Comparison of ENCODE assay signal across 10 cellular contexts in the genomic region with DNA sequence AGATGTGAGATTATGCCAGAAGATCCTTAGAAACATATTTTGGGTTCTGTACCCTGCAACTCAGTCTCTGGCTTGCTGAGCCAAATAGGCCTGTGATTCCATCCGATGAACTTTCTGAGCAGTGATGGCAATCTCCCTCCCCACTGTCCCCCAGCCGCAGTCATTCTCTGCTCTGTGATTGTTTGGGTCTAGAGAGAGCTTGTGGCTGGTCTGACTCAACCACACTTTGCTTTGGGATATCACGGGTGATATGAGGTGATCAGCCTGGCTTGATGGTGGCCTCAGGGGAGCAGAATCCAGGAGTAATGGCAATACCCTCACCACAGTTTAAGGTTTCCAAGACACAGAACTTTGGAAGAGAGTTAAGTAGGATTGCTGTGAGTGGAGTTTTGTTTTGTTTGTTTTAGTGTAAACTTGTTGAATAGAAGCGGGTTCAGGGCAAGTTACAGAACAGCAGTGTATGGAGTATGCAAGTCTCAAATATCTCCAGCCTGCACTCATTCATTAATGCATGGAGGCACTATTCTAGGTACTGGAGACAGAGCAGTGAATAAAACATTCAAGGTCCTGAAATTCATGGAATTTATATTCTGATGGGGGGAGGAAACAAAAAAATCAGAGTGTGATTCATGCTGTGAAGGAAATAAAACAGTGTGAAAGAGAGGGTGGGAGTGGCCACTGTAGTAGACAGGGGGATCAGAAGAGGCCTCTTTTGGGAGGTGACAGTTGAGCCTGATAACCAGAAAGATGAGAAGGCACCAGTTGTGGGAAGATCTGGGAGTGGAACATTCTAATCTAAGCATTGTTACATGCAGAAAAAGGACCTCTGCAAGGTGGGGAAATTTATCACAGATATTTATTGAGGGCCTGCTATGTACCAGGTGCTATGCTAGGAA. TPM values are rescaled to one million over a fixed set of nuclear protein-coding genes. Genes with fewer than 3 reads are reported as not detected.
DNase-seq lines count a peak whose midpoint lies in the region; ATAC-seq and TF ChIP-seq lines count a peak whose summit lies in the region.
"Had no signal": no experiment of that assay in that cellular context is flagged by ENCODE, and none has a peak within 500 bp of the region (broad histone marks: within the 10 kb centered on the region; RNA-seq: fewer than 3 reads in every experiment).

No MANE protein-coding gene starts in this region.

- H3K4me1 Mint-ChIP-seq in activated naive CD4-positive, alpha-beta T cell treated with anti-CD3 and anti-CD28 coated beads, Interleukin-2, amount 50 U/mL, for 24 hours = peaks cover 76% of the 10 kb centered on the region
- peaks cover 64% of the 10 kb centered on the region for H3K4me1 Mint-ChIP-seq in activated naive CD4-positive, alpha-beta T cell treated with anti-CD3 and anti-CD28 coated beads, Interleukin-2, amount 10 ng/mL, durations not matched to agents 7 days and 5 days
- peaks cover 75% of the 10 kb centered on the region for H3K4me1 Mint-ChIP-seq in activated naive CD8-positive, alpha-beta T cell treated with anti-CD3 and anti-CD28 coated beads, Interleukin-2, amount 50 U/mL, for 24 hours

- intact Hi-C loops in vagina (cut with DNase I) = loop anchor here (1.0 kb wide), 1 partner anchor 46 kb away; no protein-coding TSS in a partner anchor

- no peaks in the 10 kb centered on the region for H3K9me3 ChIP-seq in vagina

- H3K27me3 ChIP-seq in vagina = no peaks in the 10 kb centered on the region

- no peak overlapping the region for H3K4me3 Mint-ChIP-seq in activated naive CD4-positive, alpha-beta T cell treated with anti-CD3 and anti-CD28 coated beads, Interleukin-2, amount 50 U/mL, for 24 hours
- no peak overlapping the region for H3K4me3 Mint-ChIP-seq in activated naive CD4-positive, alpha-beta T cell treated with anti-CD3 and anti-CD28 coated beads, Interleukin-2, amount 10 ng/mL, durations not matched to agents 7 days and 5 days
- no peak overlapping the region for H3K4me3 Mint-ChIP-seq in activated naive CD8-positive, alpha-beta T cell treated with anti-CD3 and anti-CD28 coated beads, Interleukin-2, amount 50 U/mL, for 24 hours
- H3K4me3 Mint-ChIP-seq: B cell had no signal

- ATAC-seq in activated naive CD8-positive, alpha-beta T cell treated with anti-CD3 and anti-CD28 coated beads, Interleukin-2, amount 50 U/mL, for 24 hours = peak; percentile 48
- ATAC-seq in GM21360 (IDR thresholded peaks at IDR 0.05; ENCODE audit: unreplicated experiment) = no peak
- no peak for ATAC-seq in GM21381 (IDR thresholded peaks at IDR 0.05; ENCODE audit: unreplicated experiment)
- no peak for ATAC-seq in GM18505 (IDR thresholded peaks at IDR 0.05; ENCODE audit: unreplicated experiment)

- peaks cover 72% of the 10 kb centered on the region for H3K4me1 ChIP-seq in vagina

- TF ChIP-seq POLR2A in vagina (IDR thresholded peaks at IDR 0.05) (no peak), GM18505 (IDR thresholded peaks at IDR 0.05; ENCODE audit: borderline replicate concordance, extremely low read depth, insufficient read depth, insufficient read length) (no peak)

- peak overlapping the region; percentile 80 for H3K27ac Mint-ChIP-seq in activated naive CD4-positive, alpha-beta T cell treated with anti-CD3 and anti-CD28 coated beads, Interleukin-2, amount 50 U/mL, for 24 hours
- no peak overlapping the region for H3K27ac Mint-ChIP-seq in activated naive CD4-positive, alpha-beta T cell treated with anti-CD3 and anti-CD28 coated beads, Interleukin-2, amount 10 ng/mL, durations not matched to agents 7 days and 5 days
- H3K27ac Mint-ChIP-seq in activated naive CD8-positive, alpha-beta T cell treated with anti-CD3 and anti-CD28 coated beads, Interleukin-2, amount 50 U/mL, for 24 hours = peak overlapping the region; percentile 28
- H3K27ac Mint-ChIP-seq: B cell had no signal

- DNase-seq in activated naive CD4-positive, alpha-beta T cell treated with anti-CD3 and anti-CD28 coated beads, Interleukin-2, amount 10 ng/mL, durations not matched to agents 7 days and 5 days = no peak
- no peak for DNase-seq in activated naive CD8-positive, alpha-beta T cell treated with anti-CD3 and anti-CD28 coated beads, Interleukin-2, amount 50 U/mL, for 24 hours
- peak; percentile 2 for DNase-seq in medulla oblongata (ENCODE audit: extremely low spot score)
- DNase-seq in vagina (ENCODE audit: extremely low spot score in 2 of 2) = no peak
- DNase-seq: NCI-H187 had no signal

- CTCF ChIA-PET in activated naive CD4-positive, alpha-beta T cell treated with anti-CD3 and anti-CD28 coated beads, Interleukin-2, amount 10 ng/mL, durations not matched to agents 7 days and 5 days (lab: Charles Lee) = interaction anchor here (1.0 to 1.3 kb wide), 4 partner anchors 21 to 64 kb away, joined by 3 to 4 read pairs (median 3); no protein-coding TSS in a partner anchor

- no peaks in the 10 kb centered on the region for H3K9me3 Mint-ChIP-seq in activated naive CD4-positive, alpha-beta T cell treated with anti-CD3 and anti-CD28 coated beads, Interleukin-2, amount 50 U/mL, for 24 hours
- H3K9me3 Mint-ChIP-seq in activated naive CD4-positive, alpha-beta T cell treated with anti-CD3 and anti-CD28 coated beads, Interleukin-2, amount 10 ng/mL, durations not matched to agents 7 days and 5 days = no peaks in the 10 kb centered on the region
- no peaks in the 10 kb centered on the region for H3K9me3 Mint-ChIP-seq in activated naive CD8-positive, alpha-beta T cell treated with anti-CD3 and anti-CD28 coated beads, Interleukin-2, amount 50 U/mL, for 24 hours

- peaks cover 16% of the 10 kb centered on the region for H3K36me3 Mint-ChIP-seq in activated naive CD4-positive, alpha-beta T cell treated with anti-CD3 and anti-CD28 coated beads, Interleukin-2, amount 50 U/mL, for 24 hours
- peaks cover 38% of the 10 kb centered on the region for H3K36me3 Mint-ChIP-seq in activated naive CD4-positive, alpha-beta T cell treated with anti-CD3 and anti-CD28 coated beads, Interleukin-2, amount 10 ng/mL, durations not matched to agents 7 days and 5 days
- peaks cover 29% of the 10 kb centered on the region for H3K36me3 Mint-ChIP-seq in activated naive CD8-positive, alpha-beta T cell treated with anti-CD3 and anti-CD28 coated beads, Interleukin-2, amount 50 U/mL, for 24 hours (ENCODE audit: low read depth)

- no peak overlapping the region for H3K4me3 ChIP-seq in vagina

- H3K27me3 Mint-ChIP-seq in activated naive CD4-positive, alpha-beta T cell treated with anti-CD3 and anti-CD28 coated beads, Interleukin-2, amount 50 U/mL, for 24 hours = no peaks in the 10 kb centered on the region
- no peaks in the 10 kb centered on the region for H3K27me3 Mint-ChIP-seq in activated naive CD4-positive, alpha-beta T cell treated with anti-CD3 and anti-CD28 coated beads, Interleukin-2, amount 10 ng/mL, durations not matched to agents 7 days and 5 days
- H3K27me3 Mint-ChIP-seq in activated naive CD8-positive, alpha-beta T cell treated with anti-CD3 and anti-CD28 coated beads, Interleukin-2, amount 50 U/mL, for 24 hours = no peaks in the 10 kb centered on the region
- H3K27me3 Mint-ChIP-seq: B cell had no signal

- H3K27ac ChIP-seq in vagina = peak overlapping the region; percentile 22

- no peak for TF ChIP-seq CTCF in vagina (IDR thresholded peaks at IDR 0.05)

- peaks cover 0 to 5% of the 10 kb centered on the region in 2 donors for H3K36me3 ChIP-seq in vagina

RNA-seq across cellular contexts. Expression of a gene that starts 5.4 kb away (rescaled TPM):
- total RNA-seq in vagina = 128 TPM

RNA-seq across cellular contexts. Expression of a gene that starts 11.7 kb away (rescaled TPM):
- 7.1 TPM for total RNA-seq in vagina

RNA-seq across cellular contexts. Expression of a gene that starts 26.9 kb away (rescaled TPM):
- 3.9 TPM for total RNA-seq in vagina

RNA-seq across cellular contexts. Expression of a gene that starts 43.3 kb away (rescaled TPM):
- 70.2 TPM for total RNA-seq in vagina

RNA-seq across cellular contexts. Expression of a gene that starts 43.6 kb away (rescaled TPM):
- total RNA-seq in vagina = 37.8 TPM
